In genomic region chr7:27251513-27252306, GRCh38 we compare ENCODE assay signal across 19 cellular contexts. TPM values are rescaled to one million over a fixed set of nuclear protein-coding genes. Genes with fewer than 3 reads are reported as not detected.
A peak's percentile ranks its signal among the peaks of the same experiment; 100 is the strongest.
DNase-seq lines count a peak whose midpoint lies in the region; ATAC-seq, FAIRE-seq and TF ChIP-seq lines count a peak whose summit lies in the region.
"Had no signal": no experiment of that assay in that cellular context is flagged by ENCODE, and none has a peak within 500 bp of the region (broad histone marks: within the 10 kb centered on the region; RNA-seq: fewer than 3 reads in every experiment).

No MANE protein-coding gene starts in this region.

- intact Hi-C loops in pancreas (cut with DNase I), result no loop called here

- H3K4me2 ChIP-seq in SK-N-SH, result no peak overlapping the region
- H3K4me2 ChIP-seq: BLaER1 had no signal

- TF ChIP-seq RAD21 in SK-N-SH (IDR thresholded peaks at IDR 0.05; ENCODE audit: low read length), result no peak

- peaks cover 94% of the 10 kb centered on the region for H3K27me3 ChIP-seq in SK-N-SH (ENCODE audit: insufficient read depth)
- peaks cover 93% of the 10 kb centered on the region for H3K27me3 ChIP-seq in iPS-15b (ENCODE audit: control insufficient read depth, insufficient read depth, low read length)
- H3K27me3 ChIP-seq in pancreas, result peaks cover 4 to 58% (median 13%) of the 10 kb centered on the region in 4 donors

- H2AFZ ChIP-seq in SK-N-SH (ENCODE audit: low read depth), result no peak overlapping the region

- DNase-seq in SK-N-SH (peak; percentile 68), pancreas (peak in 2 of 6 donors; percentile 68 to 70), NCI-H2081 treated with DMSO at 0.1 percent for 48 hours (lab: John Stamatoyannopoulos, UW) (no peak), NCI-H1436 (lab: John Stamatoyannopoulos, UW) (no peak)
- DNase-seq: amniotic stem cell; dorsolateral prefrontal cortex; foreskin melanocyte; NCI-H2171 treated with DMSO at 0.1 percent for 48 hours; stimulated activated CD4-positive, alpha-beta T cell treated with anti-CD3 and anti-CD28 coated beads, Interleukin-2, amount 100 ng/mL, for 48 hours had no signal

- H4K20me1 ChIP-seq in SK-N-SH (ENCODE audit: insufficient read depth), result no peaks in the 10 kb centered on the region
- H4K20me1 ChIP-seq: BLaER1 had no signal

- no peaks in the 10 kb centered on the region for H3K9me2 ChIP-seq in SK-N-SH

- H3K36me3 ChIP-seq in ES-I3 (ENCODE audit: insufficient read depth, low read length) (no peaks in the 10 kb centered on the region), SK-N-SH (replicated peaks in 1 of 2; ENCODE audit: control insufficient read depth in 1 of 2, insufficient read depth in 2 of 2, low read length in 1 of 2) (no peaks in the 10 kb centered on the region), iPS-15b (ENCODE audit: control insufficient read depth, insufficient read depth, low read length) (no peaks in the 10 kb centered on the region), pancreas (no peaks in the 10 kb centered on the region)
- H3K36me3 ChIP-seq: BLaER1 had no signal

- WGBS in SK-N-SH (ENCODE audit: low lambda C conversion rate), result 13% methylated on average over 45 of the region's 64 CpGs
- WGBS in pancreas, 2 donors, result 7 to 10% methylated on average over 63 to 64 of the region's 64 CpGs

- H3F3A ChIP-seq in SK-N-SH (replicated peaks; ENCODE audit: insufficient read depth), result peaks cover 3% of the 10 kb centered on the region

- TF ChIP-seq CTCF in SK-N-SH (IDR thresholded peaks at IDR 0.05) (no peak), pancreas (IDR thresholded peaks at IDR 0.05) (no peak)

- H3K4me1 ChIP-seq in ES-I3 (ENCODE audit: insufficient read depth, low read length) (peaks cover 8% of the 10 kb centered on the region), SK-N-SH (ENCODE audit: control insufficient read depth in 1 of 2, insufficient read depth in 2 of 2, low read depth in 1 of 2, low read length in 1 of 2) (no peaks in the 10 kb centered on the region), iPS-15b (ENCODE audit: control insufficient read depth, insufficient read depth, low read length) (peaks cover 3% of the 10 kb centered on the region), pancreas (peaks cover 0 to 11% (median 0%) of the 10 kb centered on the region in 3 donors)
- H3K4me1 ChIP-seq: BLaER1 had no signal

- TF ChIP-seq EP300 in SK-N-SH (IDR thresholded peaks at IDR 0.05; ENCODE audit: borderline replicate concordance in 1 of 2, low read depth in 1 of 2, low read length in 1 of 2), result no peak

- POLR2A ChIA-PET in SK-N-SH (lab: Yijun Ruan, JAX), result interaction anchor here (0.9 kb wide), 1 partner anchor 339 kb away, joined by 6 read pairs; no protein-coding TSS in a partner anchor

- CTCF ChIA-PET in SK-N-SH (lab: Yijun Ruan, JAX), result interaction anchor here (0.7 to 1.2 kb wide), 2 partner anchors 17 to 72 kb away, joined by 3 read pairs; no protein-coding TSS in a partner anchor

- H3K27ac ChIP-seq in SK-N-SH (ENCODE audit: low read depth in 2 of 2, low read length in 1 of 2), result no peak overlapping the region
- H3K27ac ChIP-seq in pancreas, result no peak overlapping the region
- H3K27ac ChIP-seq: BLaER1, dorsolateral prefrontal cortex, SK-N-MC had no signal

- H3K4me3 ChIP-seq in SK-N-SH (ENCODE audit: low read depth in 2 of 2, low read length in 1 of 2) (no peak overlapping the region; a peak in 1 of 4 replicates), iPS-15b (ENCODE audit: low read depth, low read length) (peak overlapping the region; percentile 32), pancreas (peak overlapping the region in 1 of 4 donors; percentile 22)
- H3K4me3 ChIP-seq: BLaER1, SK-N-MC had no signal

- no peaks in the 10 kb centered on the region for H3K79me2 ChIP-seq in SK-N-SH (ENCODE audit: insufficient read depth)

- peak in 3 of 4 donors; percentile 31 to 73 (median 38) for ATAC-seq in pancreas
- ATAC-seq in GM18873 (IDR thresholded peaks at IDR 0.05; ENCODE audit: low FRiP score, unreplicated experiment), result no peak
- ATAC-seq: HCT116 had no signal

- no peak for FAIRE-seq in pancreas (lab: Jason Lieb, UNC)
- FAIRE-seq: G401.6, GM18507 had no signal

- H3K9ac ChIP-seq in ES-I3 (ENCODE audit: low read depth, low read length) (peak overlapping the region; percentile 5; the same call in 1 of the 2 replicates), SK-N-SH (no peak overlapping the region), iPS-15b (ENCODE audit: low read depth, low read length) (no peak overlapping the region)
- H3K9ac ChIP-seq: BLaER1 had no signal

- H3K9me3 ChIP-seq in ES-I3 (ENCODE audit: control insufficient read depth, insufficient read depth, low read length) (no peaks in the 10 kb centered on the region), SK-N-SH (no peaks in the 10 kb centered on the region), iPS-15b (ENCODE audit: control insufficient read depth, insufficient read depth, low read length) (no peaks in the 10 kb centered on the region), pancreas (no peaks in the 10 kb centered on the region)

TF ChIP-seq in SK-N-SH, 30 proteins besides CTCF, POLR2A, EP300 and RAD21:
- TF ChIP-seq, protein P1, sequence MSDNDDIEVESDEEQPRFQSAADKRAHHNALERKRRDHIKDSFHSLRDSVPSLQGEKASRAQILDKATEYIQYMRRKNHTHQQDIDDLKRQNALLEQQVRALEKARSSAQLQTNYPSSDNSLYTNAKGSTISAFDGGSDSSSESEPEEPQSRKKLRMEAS (IDR thresholded peaks at IDR 0.05; ENCODE audit: low read depth), result no peak
- TF ChIP-seq SIN3A (IDR thresholded peaks at IDR 0.05; ENCODE audit: borderline replicate concordance, low read depth, low read length) (no peak), USF1 (IDR thresholded peaks at IDR 0.05; ENCODE audit: borderline replicate concordance, low read depth) (no peak), ZBTB33 (IDR thresholded peaks at IDR 0.05; ENCODE audit: borderline replicate concordance, low read depth) (no peak), RFX5 (IDR thresholded peaks at IDR 0.05; ENCODE audit: low read length) (no peak), FOSL2 (IDR thresholded peaks at IDR 0.05; ENCODE audit: borderline replicate concordance, low read depth) (no peak), RCOR1 (IDR thresholded peaks at IDR 0.05; ENCODE audit: low read length) (no peak), TEAD4 (IDR thresholded peaks at IDR 0.05; ENCODE audit: borderline replicate concordance, insufficient read depth) (no peak)
- TF ChIP-seq, protein P2, sequence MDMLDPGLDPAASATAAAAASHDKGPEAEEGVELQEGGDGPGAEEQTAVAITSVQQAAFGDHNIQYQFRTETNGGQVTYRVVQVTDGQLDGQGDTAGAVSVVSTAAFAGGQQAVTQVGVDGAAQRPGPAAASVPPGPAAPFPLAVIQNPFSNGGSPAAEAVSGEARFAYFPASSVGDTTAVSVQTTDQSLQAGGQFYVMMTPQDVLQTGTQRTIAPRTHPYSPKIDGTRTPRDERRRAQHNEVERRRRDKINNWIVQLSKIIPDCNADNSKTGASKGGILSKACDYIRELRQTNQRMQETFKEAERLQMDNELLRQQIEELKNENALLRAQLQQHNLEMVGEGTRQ (IDR thresholded peaks at IDR 0.05; ENCODE audit: borderline replicate concordance, low read depth, low read length), result no peak
- TF ChIP-seq, protein P3, sequence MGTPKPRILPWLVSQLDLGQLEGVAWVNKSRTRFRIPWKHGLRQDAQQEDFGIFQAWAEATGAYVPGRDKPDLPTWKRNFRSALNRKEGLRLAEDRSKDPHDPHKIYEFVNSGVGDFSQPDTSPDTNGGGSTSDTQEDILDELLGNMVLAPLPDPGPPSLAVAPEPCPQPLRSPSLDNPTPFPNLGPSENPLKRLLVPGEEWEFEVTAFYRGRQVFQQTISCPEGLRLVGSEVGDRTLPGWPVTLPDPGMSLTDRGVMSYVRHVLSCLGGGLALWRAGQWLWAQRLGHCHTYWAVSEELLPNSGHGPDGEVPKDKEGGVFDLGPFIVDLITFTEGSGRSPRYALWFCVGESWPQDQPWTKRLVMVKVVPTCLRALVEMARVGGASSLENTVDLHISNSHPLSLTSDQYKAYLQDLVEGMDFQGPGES (IDR thresholded peaks at IDR 0.05; ENCODE audit: low read depth, low read length), result no peak
TF ChIP-seq in SK-N-SH: peak in this region for 0.

RNA-seq across cellular contexts. Expression of gene EVX1, which starts 9.1 kb away (rescaled TPM):
- polyA plus RNA-seq in SK-N-SH (2012; rRNA removed) (not detected in 2 replicates), pancreas (under 1 TPM in 1 of 2 donors, not detected in 1; 0.05 TPM)
- not detected in 2 replicates for polyA plus RNA-seq in SK-N-SH (2012; cell fraction: cytosol; rRNA removed)
- polyA plus RNA-seq in SK-N-SH (2012; cell fraction: nucleus; rRNA removed), result 0.01 TPM in 1 of 2 replicates, not detected in the other
- not detected for total RNA-seq in pancreas
- total RNA-seq: lung microvascular endothelial cell, progenitor cell of endocrine pancreas had no signal

RNA-seq across cellular contexts. Expression of gene HOXA13, which starts 51.8 kb away (rescaled TPM):
- polyA plus RNA-seq in SK-N-SH (2012; rRNA removed) (not detected in 2 replicates), pancreas (not detected)
- polyA plus RNA-seq in SK-N-SH (2012; cell fraction: cytosol; rRNA removed), result not detected in 2 replicates
- not detected in 2 replicates for polyA plus RNA-seq in SK-N-SH (2012; cell fraction: nucleus; rRNA removed)
- under 1 TPM in 1 of 6 donors, not detected in 5; 0.03 TPM for total RNA-seq in pancreas
- total RNA-seq: lung microvascular endothelial cell, progenitor cell of endocrine pancreas had no signal
